27 cellular contexts compared by ENCODE assay signal in genomic region chr11:19574916-19575315, GRCh38.
"Had no signal": no experiment of that assay in that cellular context is flagged by ENCODE, and none has a peak within 500 bp of the region (broad histone marks: within the 10 kb centered on the region; RNA-seq: fewer than 3 reads in every experiment).

No MANE protein-coding gene starts in this region.

- H3K27ac Mint-ChIP-seq: activated CD4-positive, alpha-beta memory T cell treated with anti-CD3 and anti-CD28 coated beads, Interleukin-2, amount 10 ng/mL, durations not matched to agents 7 days and 5 days; activated CD8-positive, alpha-beta memory T cell treated with anti-CD3 and anti-CD28 coated beads, Interleukin-2, amount 10 ng/mL, durations not matched to agents 7 days and 5 days; activated naive CD4-positive, alpha-beta T cell treated with anti-CD3 and anti-CD28 coated beads, Interleukin-2, amount 10 ng/mL, durations not matched to agents 7 days and 5 days; activated naive CD8-positive, alpha-beta T cell; IgD-negative memory B cell had no signal

- H3K36me3 Mint-ChIP-seq: activated CD8-positive, alpha-beta memory T cell treated with anti-CD3 and anti-CD28 coated beads, Interleukin-2, amount 10 ng/mL, durations not matched to agents 7 days and 5 days; activated naive CD4-positive, alpha-beta T cell treated with anti-CD3 and anti-CD28 coated beads, Interleukin-2, amount 10 ng/mL, durations not matched to agents 7 days and 5 days; activated naive CD8-positive, alpha-beta T cell; IgD-negative memory B cell had no signal

- H3K27ac ChIP-seq: SJCRH30, SK-N-MC, WERI-Rb-1 had no signal

- H3K36me3 ChIP-seq: SJCRH30, WERI-Rb-1 had no signal

- H3K27me3 ChIP-seq: SJCRH30 had no signal

- H3K9me3 Mint-ChIP-seq: activated CD4-positive, alpha-beta memory T cell treated with anti-CD3 and anti-CD28 coated beads, Interleukin-2, amount 10 ng/mL, durations not matched to agents 7 days and 5 days; activated naive CD4-positive, alpha-beta T cell treated with anti-CD3 and anti-CD28 coated beads, Interleukin-2, amount 10 ng/mL, durations not matched to agents 7 days and 5 days; IgD-negative memory B cell had no signal

- DNase-seq: activated CD4-positive, alpha-beta memory T cell treated with anti-CD3 and anti-CD28 coated beads, Interleukin-2, amount 10 ng/mL, durations not matched to agents 7 days and 5 days; activated CD4-positive, alpha-beta T cell treated with anti-CD3 and anti-CD28 coated beads for 1 hour; activated CD4-positive, alpha-beta T cell treated with anti-CD3 and anti-CD28 coated beads for 48 hours; activated CD4-positive, CD25-positive, alpha-beta regulatory T cell; activated CD8-positive, alpha-beta memory T cell treated with anti-CD3 and anti-CD28 coated beads for 24 hours; activated CD8-positive, alpha-beta memory T cell treated with anti-CD3 and anti-CD28 coated beads, Interleukin-2, amount 10 ng/mL, durations not matched to agents 7 days and 5 days; activated CD8-positive, alpha-beta memory T cell treated with anti-CD3 and anti-CD28 coated beads, Interleukin-2, amount 50 U/mL, for 48 hours; activated effector memory CD4-positive, alpha-beta T cell treated with Interleukin-2 at 50 U/mL for 16 hours; activated naive CD4-positive, alpha-beta T cell treated with anti-CD3 and anti-CD28 coated beads, Interleukin-2, amount 10 ng/mL, durations not matched to agents 7 days and 5 days; activated T-cell treated with anti-CD3 and anti-CD28 coated beads, Interleukin-2, amount 50 U/mL, for 48 hours; amniotic stem cell; aorta; Karpas-422; KBM-7; NCI-H1092; NCI-H1436 treated with DMSO at 0.1 percent for 48 hours; NCI-H1694 treated with DMSO at 0.1 percent for 48 hours; NCI-H2029; NCI-H345; NCI-H524 treated with DMSO at 0.1 percent for 48 hours; SHP77; SJCRH30; T1000; WERI-Rb-1 had no signal

- H3K4me1 Mint-ChIP-seq: activated CD4-positive, alpha-beta memory T cell treated with anti-CD3 and anti-CD28 coated beads, Interleukin-2, amount 10 ng/mL, durations not matched to agents 7 days and 5 days; activated CD8-positive, alpha-beta memory T cell treated with anti-CD3 and anti-CD28 coated beads, Interleukin-2, amount 10 ng/mL, durations not matched to agents 7 days and 5 days; activated naive CD4-positive, alpha-beta T cell treated with anti-CD3 and anti-CD28 coated beads, Interleukin-2, amount 10 ng/mL, durations not matched to agents 7 days and 5 days; IgD-negative memory B cell had no signal

- H3K4me3 ChIP-seq: SJCRH30, SK-N-MC had no signal

- H3K4me3 Mint-ChIP-seq: activated CD4-positive, alpha-beta memory T cell treated with anti-CD3 and anti-CD28 coated beads, Interleukin-2, amount 10 ng/mL, durations not matched to agents 7 days and 5 days; activated CD8-positive, alpha-beta memory T cell treated with anti-CD3 and anti-CD28 coated beads, Interleukin-2, amount 10 ng/mL, durations not matched to agents 7 days and 5 days; activated naive CD4-positive, alpha-beta T cell treated with anti-CD3 and anti-CD28 coated beads, Interleukin-2, amount 10 ng/mL, durations not matched to agents 7 days and 5 days; activated naive CD8-positive, alpha-beta T cell; IgD-negative memory B cell had no signal
